9 cellular contexts compared by ENCODE assay signal in the genomic region with DNA sequence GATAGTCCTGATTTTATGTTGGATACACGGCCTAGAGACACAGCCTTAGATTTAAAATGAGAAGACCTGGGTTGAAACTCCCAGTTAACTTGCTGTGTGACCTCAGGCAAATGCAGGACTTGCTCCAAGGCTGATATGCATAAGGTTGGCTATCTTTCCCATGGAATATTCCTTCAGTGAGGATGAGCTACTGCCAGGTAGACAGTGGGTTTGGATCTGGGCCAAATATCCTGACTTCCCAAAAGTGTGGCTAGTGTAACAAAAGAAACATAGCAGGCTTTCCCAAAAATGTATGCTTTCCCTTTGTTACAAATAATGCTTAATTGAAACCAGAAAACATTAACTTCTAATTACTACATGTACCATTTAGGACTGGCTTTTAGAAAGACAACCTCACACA. TPM values are rescaled to one million over a fixed set of nuclear protein-coding genes. Genes with fewer than 3 reads are reported as not detected.
DNase-seq lines count a peak whose midpoint lies in the region; ATAC-seq, FAIRE-seq and TF ChIP-seq lines count a peak whose summit lies in the region.
"Had no signal": no experiment of that assay in that cellular context is flagged by ENCODE, and none has a peak within 500 bp of the region (broad histone marks: within the 10 kb centered on the region; RNA-seq: fewer than 3 reads in every experiment).

No MANE protein-coding gene starts in this region.

- DNase-seq in NCI-H345 (lab: John Stamatoyannopoulos, UW) (peak; percentile 7), NCI-H345 treated with DMSO at 0.1 percent for 48 hours (lab: John Stamatoyannopoulos, UW; ENCODE audit: unreplicated experiment) (no peak), kidney (no peak), GOT3 (lab: John Stamatoyannopoulos, UW) (no peak)
- DNase-seq in activated CD4-positive, alpha-beta memory T cell treated with anti-CD3 and anti-CD28 coated beads, Interleukin-2, amount 10 ng/mL, durations not matched to agents 7 days and 5 days: no peak
- DNase-seq in stimulated activated naive B cell treated with anti-CD40 and anti-IgM and Interleukin-4, amounts not matched to agents 10 μg/mL and 1 μg/mL and 100 μg/mL, for 72 hours: no peak
- no peak for DNase-seq in activated CD4-positive, CD25-positive, alpha-beta regulatory T cell treated with anti-CD3 and anti-CD28 coated beads, Interleukin-2, amount 50 U/mL, for 72 hours

- H3K4me1 Mint-ChIP-seq in activated CD4-positive, alpha-beta memory T cell treated with anti-CD3 and anti-CD28 coated beads, Interleukin-2, amount 10 ng/mL, durations not matched to agents 7 days and 5 days: peaks cover 46% of the 10 kb centered on the region
- peaks cover 33 to 54% of the 10 kb centered on the region in 2 donors for H3K4me1 Mint-ChIP-seq in stimulated activated naive B cell treated with anti-CD40 and anti-IgM and Interleukin-4, amounts not matched to agents 10 μg/mL and 1 μg/mL and 100 μg/mL, for 72 hours

- peaks cover 2 to 5% of the 10 kb centered on the region in 2 donors for H3K36me3 ChIP-seq in kidney (ENCODE audit: control insufficient read depth in 1 of 2, insufficient read depth in 2 of 2, low read length in 2 of 2)

- no peaks in the 10 kb centered on the region for H3K9me3 ChIP-seq in kidney (ENCODE audit: control insufficient read depth in 1 of 2, low read length in 2 of 2)
- H3K9me3 ChIP-seq: SJSA1 had no signal

- peak overlapping the region; percentile 87 for H3K4me3 Mint-ChIP-seq in activated CD4-positive, alpha-beta memory T cell treated with anti-CD3 and anti-CD28 coated beads, Interleukin-2, amount 10 ng/mL, durations not matched to agents 7 days and 5 days
- H3K4me3 Mint-ChIP-seq in stimulated activated naive B cell treated with anti-CD40 and anti-IgM and Interleukin-4, amounts not matched to agents 10 μg/mL and 1 μg/mL and 100 μg/mL, for 72 hours: peak overlapping the region; percentile 91 to 95

- intact Hi-C loops in kidney (cut with DNase I): no loop called here

- FAIRE-seq in kidney (lab: Jason Lieb, UNC): no peak

- H3K27ac ChIP-seq in kidney (ENCODE audit: low read depth in 2 of 2, low read length in 2 of 2): peak overlapping the region; percentile 84 to 85
- H3K27ac ChIP-seq: SJSA1 had no signal

- CTCF ChIA-PET in activated CD4-positive, alpha-beta memory T cell treated with anti-CD3 and anti-CD28 coated beads, Interleukin-2, amount 10 ng/mL, durations not matched to agents 7 days and 5 days (lab: Charles Lee): interaction anchor here (0.8 to 1.9 kb wide), 3 partner anchors 60 to 203 kb away, joined by 3 to 10 read pairs (median 3); no protein-coding TSS in a partner anchor

- peak overlapping the region; percentile 64 to 68 for H3K4me3 ChIP-seq in kidney (ENCODE audit: low read length in 2 of 2)

- peak overlapping the region; percentile 72 to 85 for H3K9ac ChIP-seq in kidney (ENCODE audit: low read length in 2 of 2)

- no peak for ATAC-seq in stimulated activated naive B cell treated with anti-CD40 and anti-IgM and Interleukin-4, amounts not matched to agents 10 μg/mL and 1 μg/mL and 100 μg/mL, for 72 hours (replicated peaks)
- ATAC-seq in GM19467 (IDR thresholded peaks at IDR 0.05; ENCODE audit: unreplicated experiment): no peak

- peaks cover 15 to 16% of the 10 kb centered on the region in 2 donors for H3K4me1 ChIP-seq in kidney (ENCODE audit: control insufficient read depth in 1 of 2, insufficient read depth in 1 of 2, low read depth in 1 of 2, low read length in 2 of 2)

- H3K27ac Mint-ChIP-seq in activated CD4-positive, alpha-beta memory T cell treated with anti-CD3 and anti-CD28 coated beads, Interleukin-2, amount 10 ng/mL, durations not matched to agents 7 days and 5 days: peak overlapping the region; percentile 66
- peak overlapping the region; percentile 95 for H3K27ac Mint-ChIP-seq in stimulated activated naive B cell treated with anti-CD40 and anti-IgM and Interleukin-4, amounts not matched to agents 10 μg/mL and 1 μg/mL and 100 μg/mL, for 72 hours

- TF ChIP-seq CTCF in kidney (IDR thresholded peaks at IDR 0.05; ENCODE audit: borderline replicate concordance, extremely low read depth, insufficient read depth): no peak

- POLR2A ChIA-PET in activated CD4-positive, alpha-beta memory T cell treated with anti-CD3 and anti-CD28 coated beads, Interleukin-2, amount 10 ng/mL, durations not matched to agents 7 days and 5 days (lab: Charles Lee): interaction anchor here (0.6 to 3.5 kb wide), 9 partner anchors 8 to 286 kb away, joined by 3 to 32 read pairs (median 10); a partner anchor contains a TSS

- peaks cover 7% of the 10 kb centered on the region for H3K27me3 Mint-ChIP-seq in activated CD4-positive, alpha-beta memory T cell treated with anti-CD3 and anti-CD28 coated beads, Interleukin-2, amount 10 ng/mL, durations not matched to agents 7 days and 5 days
- H3K27me3 Mint-ChIP-seq in stimulated activated naive B cell treated with anti-CD40 and anti-IgM and Interleukin-4, amounts not matched to agents 10 μg/mL and 1 μg/mL and 100 μg/mL, for 72 hours: peaks cover 10 to 15% of the 10 kb centered on the region in 2 donors

- peaks cover 18% of the 10 kb centered on the region for H3K36me3 Mint-ChIP-seq in activated CD4-positive, alpha-beta memory T cell treated with anti-CD3 and anti-CD28 coated beads, Interleukin-2, amount 10 ng/mL, durations not matched to agents 7 days and 5 days (ENCODE audit: low read depth)
- H3K36me3 Mint-ChIP-seq in stimulated activated naive B cell treated with anti-CD40 and anti-IgM and Interleukin-4, amounts not matched to agents 10 μg/mL and 1 μg/mL and 100 μg/mL, for 72 hours: peaks cover 4 to 9% of the 10 kb centered on the region in 2 donors

- H3K9me3 Mint-ChIP-seq in activated CD4-positive, alpha-beta memory T cell treated with anti-CD3 and anti-CD28 coated beads, Interleukin-2, amount 10 ng/mL, durations not matched to agents 7 days and 5 days: no peaks in the 10 kb centered on the region
- no peaks in the 10 kb centered on the region for H3K9me3 Mint-ChIP-seq in stimulated activated naive B cell treated with anti-CD40 and anti-IgM and Interleukin-4, amounts not matched to agents 10 μg/mL and 1 μg/mL and 100 μg/mL, for 72 hours

RNA-seq across cellular contexts. Expression of a gene that starts 0.7 kb away (rescaled TPM):
- 10 to 100 TPM; 12.1 to 12.4 TPM for total RNA-seq in activated CD4-positive, alpha-beta memory T cell treated with anti-CD3 and anti-CD28 coated beads, Interleukin-2, amount 10 ng/mL, durations not matched to agents 7 days and 5 days
- 17.7 TPM for total RNA-seq in kidney
- 26.3 TPM for polyA plus RNA-seq in kidney (ENCODE audit: insufficient read depth, low read depth, low replicate concordance)
